In the genomic region with DNA sequence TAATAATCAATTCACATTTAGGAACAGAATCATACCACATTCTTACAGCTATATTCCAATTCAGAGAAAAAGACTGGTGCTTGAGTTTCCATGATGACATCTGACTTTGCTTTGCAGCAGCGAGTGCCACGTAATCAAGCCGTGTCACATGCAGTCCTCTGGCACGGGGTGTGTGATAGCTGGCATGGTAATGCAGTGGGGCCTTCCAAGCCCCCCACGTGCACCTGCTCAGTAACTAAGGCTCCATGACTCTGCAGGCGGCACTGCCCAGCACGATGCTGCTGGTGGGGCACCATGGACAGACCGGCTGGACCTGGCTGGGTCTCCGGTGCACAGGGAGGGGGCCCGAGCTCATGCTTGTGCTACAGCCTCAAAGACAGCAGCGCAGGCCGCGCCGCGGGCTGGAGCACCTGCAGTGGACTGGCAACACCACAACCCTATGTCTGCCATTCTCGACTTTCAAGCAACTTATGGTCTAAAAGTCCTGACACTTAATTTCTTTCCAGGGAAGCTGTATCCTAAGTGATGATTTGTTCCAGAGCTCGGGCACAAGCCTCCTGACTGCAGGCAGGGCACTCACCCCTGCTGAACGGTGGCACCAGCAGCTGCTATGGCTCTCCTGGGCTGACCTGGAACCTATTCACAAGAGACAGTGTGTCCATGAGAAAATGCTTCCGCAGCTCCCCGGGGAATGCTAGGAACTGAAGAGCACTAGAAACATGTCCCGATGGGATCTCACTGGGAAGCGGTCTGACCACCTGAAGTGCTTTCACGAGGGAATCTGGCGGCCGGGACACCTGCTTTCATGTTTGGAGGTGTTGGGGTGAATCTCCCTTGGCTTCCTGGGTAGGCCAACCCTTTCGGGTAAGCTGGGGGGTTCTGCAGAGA, we compare ENCODE assay signal across 1 cellular context.
TF ChIP-seq lines count a peak whose summit lies in the region.

No MANE protein-coding gene starts in this region.

TF ChIP-seq in HepG2, 621 proteins besides CTCF, POLR2A, EP300 and RAD21:
- TF ChIP-seq MED1 (CRISPR knock-in tag; IDR thresholded peaks at IDR 0.05) (no peak), ZNF776 (CRISPR knock-in tag; IDR thresholded peaks at IDR 0.05) (0 out of 2 replicates have a peak, but pooled peaks have one; percentile 9), HDAC2 (CRISPR knock-in tag; IDR thresholded peaks at IDR 0.05) (no peak), NFIC (IDR thresholded peaks at IDR 0.05; ENCODE audit: low read length) (no peak)
- TF ChIP-seq, protein P1, sequence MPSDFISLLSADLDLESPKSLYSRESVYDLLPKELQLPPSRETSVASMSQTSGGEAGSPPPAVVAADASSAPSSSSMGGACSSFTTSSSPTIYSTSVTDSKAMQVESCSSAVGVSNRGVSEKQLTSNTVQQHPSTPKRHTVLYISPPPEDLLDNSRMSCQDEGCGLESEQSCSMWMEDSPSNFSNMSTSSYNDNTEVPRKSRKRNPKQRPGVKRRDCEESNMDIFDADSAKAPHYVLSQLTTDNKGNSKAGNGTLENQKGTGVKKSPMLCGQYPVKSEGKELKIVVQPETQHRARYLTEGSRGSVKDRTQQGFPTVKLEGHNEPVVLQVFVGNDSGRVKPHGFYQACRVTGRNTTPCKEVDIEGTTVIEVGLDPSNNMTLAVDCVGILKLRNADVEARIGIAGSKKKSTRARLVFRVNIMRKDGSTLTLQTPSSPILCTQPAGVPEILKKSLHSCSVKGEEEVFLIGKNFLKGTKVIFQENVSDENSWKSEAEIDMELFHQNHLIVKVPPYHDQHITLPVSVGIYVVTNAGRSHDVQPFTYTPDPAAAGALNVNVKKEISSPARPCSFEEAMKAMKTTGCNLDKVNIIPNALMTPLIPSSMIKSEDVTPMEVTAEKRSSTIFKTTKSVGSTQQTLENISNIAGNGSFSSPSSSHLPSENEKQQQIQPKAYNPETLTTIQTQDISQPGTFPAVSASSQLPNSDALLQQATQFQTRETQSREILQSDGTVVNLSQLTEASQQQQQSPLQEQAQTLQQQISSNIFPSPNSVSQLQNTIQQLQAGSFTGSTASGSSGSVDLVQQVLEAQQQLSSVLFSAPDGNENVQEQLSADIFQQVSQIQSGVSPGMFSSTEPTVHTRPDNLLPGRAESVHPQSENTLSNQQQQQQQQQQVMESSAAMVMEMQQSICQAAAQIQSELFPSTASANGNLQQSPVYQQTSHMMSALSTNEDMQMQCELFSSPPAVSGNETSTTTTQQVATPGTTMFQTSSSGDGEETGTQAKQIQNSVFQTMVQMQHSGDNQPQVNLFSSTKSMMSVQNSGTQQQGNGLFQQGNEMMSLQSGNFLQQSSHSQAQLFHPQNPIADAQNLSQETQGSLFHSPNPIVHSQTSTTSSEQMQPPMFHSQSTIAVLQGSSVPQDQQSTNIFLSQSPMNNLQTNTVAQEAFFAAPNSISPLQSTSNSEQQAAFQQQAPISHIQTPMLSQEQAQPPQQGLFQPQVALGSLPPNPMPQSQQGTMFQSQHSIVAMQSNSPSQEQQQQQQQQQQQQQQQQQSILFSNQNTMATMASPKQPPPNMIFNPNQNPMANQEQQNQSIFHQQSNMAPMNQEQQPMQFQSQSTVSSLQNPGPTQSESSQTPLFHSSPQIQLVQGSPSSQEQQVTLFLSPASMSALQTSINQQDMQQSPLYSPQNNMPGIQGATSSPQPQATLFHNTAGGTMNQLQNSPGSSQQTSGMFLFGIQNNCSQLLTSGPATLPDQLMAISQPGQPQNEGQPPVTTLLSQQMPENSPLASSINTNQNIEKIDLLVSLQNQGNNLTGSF (CRISPR knock-in tag; IDR thresholded peaks at IDR 0.05), result no peak
- TF ChIP-seq, protein P2, sequence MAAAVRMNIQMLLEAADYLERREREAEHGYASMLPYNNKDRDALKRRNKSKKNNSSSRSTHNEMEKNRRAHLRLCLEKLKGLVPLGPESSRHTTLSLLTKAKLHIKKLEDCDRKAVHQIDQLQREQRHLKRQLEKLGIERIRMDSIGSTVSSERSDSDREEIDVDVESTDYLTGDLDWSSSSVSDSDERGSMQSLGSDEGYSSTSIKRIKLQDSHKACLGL (CRISPR knock-in tag; IDR thresholded peaks at IDR 0.05), result no peak
